1 cellular context compared by ENCODE assay signal in genomic region chrX:72540318-72540717, GRCh38.
A peak's percentile ranks its signal among the peaks of the same experiment; 100 is the strongest.
TF ChIP-seq lines count a peak whose summit lies in the region.

No MANE protein-coding gene starts in this region.

TF ChIP-seq in K562, 482 proteins besides CTCF, POLR2A, EP300 and RAD21 (continued from another document):
- TF ChIP-seq ZBTB34 (CRISPR knock-in tag; IDR thresholded peaks at IDR 0.05) (no peak), RFX5 (IDR thresholded peaks at IDR 0.05; ENCODE audit: low read depth, low read length) (0 out of 2 replicates have a peak, but pooled peaks have one; percentile 21), BCOR (IDR thresholded peaks at IDR 0.05) (no peak), COPS2 (conservative IDR thresholded peaks at IDR 0.05) (no peak), GABPB1 (CRISPR knock-in tag; IDR thresholded peaks at IDR 0.05) (no peak), KHSRP (IDR thresholded peaks at IDR 0.05) (no peak), NFIX (CRISPR knock-in tag; IDR thresholded peaks at IDR 0.05; ENCODE audit: low read depth) (no peak), DACH1 (IDR thresholded peaks at IDR 0.05; ENCODE audit: partially characterized antibody) (peak; percentile 64), DIDO1 (tag; IDR thresholded peaks at IDR 0.05; ENCODE audit: low read depth) (no peak), HNRNPLL (IDR thresholded peaks at IDR 0.05; ENCODE audit: low read depth, low read length, poor library complexity, severe bottlenecking) (no peak), EZH2 (IDR thresholded peaks at IDR 0.05; ENCODE audit: borderline replicate concordance, low read depth, low read length) (no peak), HNRNPUL1 (IDR thresholded peaks at IDR 0.05; ENCODE audit: low read length) (no peak), ZNF24 (IDR thresholded peaks at IDR 0.05) (no peak), ZBTB40 (IDR thresholded peaks at IDR 0.05) (no peak), ZBTB40 (CRISPR knock-in tag; IDR thresholded peaks at IDR 0.05) (no peak), SMC3 (conservative IDR thresholded peaks at IDR 0.05; ENCODE audit: insufficient read depth, low read depth, low read length) (0 out of 2 replicates have a peak, but pooled peaks have one; percentile 15), PREB (CRISPR knock-in tag; IDR thresholded peaks at IDR 0.05) (no peak), ATF1 (CRISPR knock-in tag; IDR thresholded peaks at IDR 0.05) (no peak), ATF1 (tag; IDR thresholded peaks at IDR 0.05) (0 out of 2 replicates have a peak, but pooled peaks have one; percentile 18), FOXO4 (CRISPR knock-in tag; IDR thresholded peaks at IDR 0.05) (no peak), CREB1 (IDR thresholded peaks at IDR 0.05) (no peak), CREB1 (CRISPR knock-in tag; IDR thresholded peaks at IDR 0.05) (no peak), MEIS2 (IDR thresholded peaks at IDR 0.05; ENCODE audit: partially characterized antibody) (no peak), PTRF (tag; IDR thresholded peaks at IDR 0.05) (no peak), NFXL1 (CRISPR knock-in tag; IDR thresholded peaks at IDR 0.05) (no peak), POLR3G (IDR thresholded peaks at IDR 0.05; ENCODE audit: extremely low read depth, insufficient read length, insufficient replicate concordance) (no peak), ZNF584 (CRISPR knock-in tag; IDR thresholded peaks at IDR 0.05; ENCODE audit: low read depth) (no peak)
- TF ChIP-seq, protein P1, sequence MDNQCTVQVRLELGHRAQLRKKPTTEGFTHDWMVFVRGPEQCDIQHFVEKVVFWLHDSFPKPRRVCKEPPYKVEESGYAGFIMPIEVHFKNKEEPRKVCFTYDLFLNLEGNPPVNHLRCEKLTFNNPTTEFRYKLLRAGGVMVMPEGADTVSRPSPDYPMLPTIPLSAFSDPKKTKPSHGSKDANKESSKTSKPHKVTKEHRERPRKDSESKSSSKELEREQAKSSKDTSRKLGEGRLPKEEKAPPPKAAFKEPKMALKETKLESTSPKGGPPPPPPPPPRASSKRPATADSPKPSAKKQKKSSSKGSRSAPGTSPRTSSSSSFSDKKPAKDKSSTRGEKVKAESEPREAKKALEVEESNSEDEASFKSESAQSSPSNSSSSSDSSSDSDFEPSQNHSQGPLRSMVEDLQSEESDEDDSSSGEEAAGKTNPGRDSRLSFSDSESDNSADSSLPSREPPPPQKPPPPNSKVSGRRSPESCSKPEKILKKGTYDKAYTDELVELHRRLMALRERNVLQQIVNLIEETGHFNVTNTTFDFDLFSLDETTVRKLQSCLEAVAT (IDR thresholded peaks at IDR 0.05) = no peak
- TF ChIP-seq, protein P2, sequence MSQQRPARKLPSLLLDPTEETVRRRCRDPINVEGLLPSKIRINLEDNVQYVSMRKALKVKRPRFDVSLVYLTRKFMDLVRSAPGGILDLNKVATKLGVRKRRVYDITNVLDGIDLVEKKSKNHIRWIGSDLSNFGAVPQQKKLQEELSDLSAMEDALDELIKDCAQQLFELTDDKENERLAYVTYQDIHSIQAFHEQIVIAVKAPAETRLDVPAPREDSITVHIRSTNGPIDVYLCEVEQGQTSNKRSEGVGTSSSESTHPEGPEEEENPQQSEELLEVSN (IDR thresholded peaks at IDR 0.05; ENCODE audit: borderline replicate concordance in 1 of 2, extremely low read depth in 1 of 2, insufficient read depth in 1 of 2, insufficient read length in 1 of 2, low read depth in 1 of 2, low read length in 1 of 2, poor library complexity in 1 of 2, severe bottlenecking in 1 of 2) = no peak
